Comparison of ENCODE assay signal across 8 cellular contexts in the genomic region with DNA sequence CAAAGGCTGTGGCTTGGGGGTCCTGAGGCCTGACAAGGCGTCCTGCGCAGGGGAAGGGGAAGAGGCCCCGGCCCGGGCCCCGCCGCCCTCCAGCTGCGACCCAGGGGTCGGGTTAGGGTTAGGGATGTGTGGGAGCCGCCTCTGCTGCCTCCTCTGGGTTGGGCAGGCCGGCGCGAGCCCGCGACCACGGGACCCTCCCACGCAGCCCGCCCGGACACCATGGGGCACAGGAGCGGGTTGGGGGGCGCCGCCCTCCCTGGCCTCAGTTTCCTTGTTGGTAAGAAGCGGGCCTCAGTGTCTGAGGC. TPM values are rescaled to one million over a fixed set of nuclear protein-coding genes. Genes with fewer than 3 reads are reported as not detected.
DNase-seq lines count a peak whose midpoint lies in the region; ATAC-seq and TF ChIP-seq lines count a peak whose summit lies in the region.

No MANE protein-coding gene starts in this region.

- no peak for TF ChIP-seq CTCF in dorsolateral prefrontal cortex (IDR thresholded peaks at IDR 0.05 in 54 of 56, conservative IDR thresholded peaks at IDR 0.05 in 2 of 56; ENCODE audit: low read depth in 1 of 56, partially characterized antibody in 56 of 56)

- CTCF ChIA-PET in naive thymus-derived CD4-positive, alpha-beta T cell (lab: Charles Lee): interaction anchor here (1.0 to 3.8 kb wide), 3 partner anchors 10 to 28 kb away, joined by 3 to 15 read pairs (median 5); partner anchors contain the start of genes CCDC78 and HAGHL

- no peaks in the 10 kb centered on the region for H3K27me3 Mint-ChIP-seq in naive thymus-derived CD4-positive, alpha-beta T cell

- H3K27ac Mint-ChIP-seq in naive thymus-derived CD4-positive, alpha-beta T cell: peak overlapping the region in 4 of 9 donors; percentile 20 to 78 (median 52)

- peak overlapping the region in 53 of 59 donors; percentile 8 to 91 (median 74) for H3K27ac ChIP-seq in dorsolateral prefrontal cortex
- H3K27ac ChIP-seq in naive thymus-derived CD4-positive, alpha-beta T cell (ENCODE audit: low read depth, low read length): peak overlapping the region; percentile 86

- H3K4me1 ChIP-seq in naive thymus-derived CD4-positive, alpha-beta T cell (ENCODE audit: control insufficient read depth in 2 of 2, insufficient read depth in 2 of 2, low read length in 2 of 2): peaks cover 4 to 10% of the 10 kb centered on the region in 2 donors

- intact Hi-C loops in dorsolateral prefrontal cortex (cut with DNase I): loop anchor here (5.0 kb wide), 1 partner anchor 47 kb away; the partner anchor contains the start of genes CHTF18 (in 2 of the 2) and RPUSD1 (in 2 of the 2)
- intact Hi-C loops in naive thymus-derived CD4-positive, alpha-beta T cell (cut with micrococcal nuclease): loop anchor here (2.0 kb wide), 5 partner anchors 14 to 340 kb away; partner anchors contain the start of genes CCDC78 (in 1 of the 2), CHTF18 (in 1 of the 2), DECR2 (in 1 of the 2) and HAGHL (in 1 of the 2)

- H3K36me3 Mint-ChIP-seq in naive thymus-derived CD4-positive, alpha-beta T cell: peaks cover 0 to 12% (median under 1%) of the 10 kb centered on the region in 5 donors

- POLR2A ChIA-PET in naive thymus-derived CD4-positive, alpha-beta T cell (lab: Charles Lee): interaction anchor here (1.1 to 2.5 kb wide), 7 partner anchors 9 to 48 kb away, joined by 3 to 11 read pairs (median 4); partner anchors contain the start of genes ANTKMT, CCDC78, CHTF18 and RPUSD1

- no peak for DNase-seq in Jurkat, Clone E6-1 (ENCODE audit: low read depth, low spot score)
- DNase-seq in dorsolateral prefrontal cortex: peak in 1 of 10 donors; percentile 55
- DNase-seq in naive thymus-derived CD4-positive, alpha-beta T cell: no peak
- no peak for DNase-seq in C1 segment of cervical spinal cord (lab: John Stamatoyannopoulos, UW)
- no peak for DNase-seq in activated effector memory CD4-positive, alpha-beta T cell treated with anti-CD3 and anti-CD28 coated beads, Interleukin-2, amount 50 U/mL, for 16 hours
- no peak for DNase-seq in NCI-H69 (lab: John Stamatoyannopoulos, UW)
- no peak for DNase-seq in hypothalamus (lab: John Stamatoyannopoulos, UW)

- H3K4me3 Mint-ChIP-seq in naive thymus-derived CD4-positive, alpha-beta T cell: peak overlapping the region; percentile 63 to 85 (median 80)

- H3K4me1 Mint-ChIP-seq in naive thymus-derived CD4-positive, alpha-beta T cell: peaks cover 0 to 16% (median 6%) of the 10 kb centered on the region in 7 donors

- peak; percentile 10 for ATAC-seq in GM19025 (IDR thresholded peaks at IDR 0.05; ENCODE audit: low read depth, unreplicated experiment)
- ATAC-seq in naive thymus-derived CD4-positive, alpha-beta T cell: peak; percentile 3

- peaks cover 0 to 29% (median 3%) of the 10 kb centered on the region in 3 experiments for H3K36me3 ChIP-seq in naive thymus-derived CD4-positive, alpha-beta T cell (ENCODE audit: control insufficient read depth in 2 of 3, insufficient read depth in 3 of 3, low read length in 3 of 3)

- no peaks in the 10 kb centered on the region for H3K9me3 ChIP-seq in naive thymus-derived CD4-positive, alpha-beta T cell (ENCODE audit: control insufficient read depth in 2 of 3, low read length in 3 of 3)

- H3K27me3 ChIP-seq in dorsolateral prefrontal cortex: no peaks in the 10 kb centered on the region
- H3K27me3 ChIP-seq in naive thymus-derived CD4-positive, alpha-beta T cell (ENCODE audit: control insufficient read depth in 2 of 2, insufficient read depth in 2 of 2, low read length in 2 of 2): no peaks in the 10 kb centered on the region

- peak overlapping the region; percentile 77 for H3K4me3 ChIP-seq in Jurkat, Clone E6-1 (ENCODE audit: low read length)
- H3K4me3 ChIP-seq in dorsolateral prefrontal cortex: peak overlapping the region; percentile 69 to 99 (median 94)
- peak overlapping the region; percentile 81 for H3K4me3 ChIP-seq in naive thymus-derived CD4-positive, alpha-beta T cell (ENCODE audit: low read length)

- H3K9me3 Mint-ChIP-seq in naive thymus-derived CD4-positive, alpha-beta T cell: no peaks in the 10 kb centered on the region

RNA-seq across cellular contexts. Expression of gene CIAO3, which starts 0.4 kb away (rescaled TPM):
- 60.0 TPM for polyA plus RNA-seq in Jurkat, Clone E6-1 (2012; ENCODE audit: insufficient read depth, insufficient read length)
- 10 to 100 TPM; 32.4 to 98.2 (median 48.8) TPM for total RNA-seq in dorsolateral prefrontal cortex
- total RNA-seq in naive thymus-derived CD4-positive, alpha-beta T cell: 10 to 100 TPM; 39.0 to 55.5 (median 46.1) TPM
- polyA plus RNA-seq in naive thymus-derived CD4-positive, alpha-beta T cell: 10 to 100 TPM; 13.9 to 34.9 TPM

RNA-seq across cellular contexts. Expression of gene HAGHL, which starts 13.5 kb away (rescaled TPM):
- polyA plus RNA-seq in Jurkat, Clone E6-1 (2012; ENCODE audit: insufficient read depth, insufficient read length): 48.0 TPM
- total RNA-seq in dorsolateral prefrontal cortex: 10 to 100 TPM; 27.4 to 81.3 (median 41.5) TPM
- 10 to 100 TPM in 3 of 5 experiments, 1 to 10 TPM in 2; 5.5 to 14.6 (median 10.7) TPM for total RNA-seq in naive thymus-derived CD4-positive, alpha-beta T cell
- polyA plus RNA-seq in naive thymus-derived CD4-positive, alpha-beta T cell: 1 to 10 TPM in 1 of 2 donors, under 1 TPM in 1; 0.72 to 1.1 TPM

RNA-seq across cellular contexts. Expression of gene CCDC78, which starts 14.2 kb away (rescaled TPM):
- polyA plus RNA-seq in Jurkat, Clone E6-1 (2012; ENCODE audit: insufficient read depth, insufficient read length): 8.5 TPM
- total RNA-seq in dorsolateral prefrontal cortex: 10 to 100 TPM in 15 of 120 experiments, 1 to 10 TPM in 105; 2.3 to 15.5 (median 6.8) TPM
- 1 to 10 TPM; 2.6 to 4.4 (median 3.0) TPM for total RNA-seq in naive thymus-derived CD4-positive, alpha-beta T cell
- not detected for polyA plus RNA-seq in naive thymus-derived CD4-positive, alpha-beta T cell

RNA-seq across cellular contexts. Expression of gene ANTKMT, which starts 19.5 kb away (rescaled TPM):
- polyA plus RNA-seq in Jurkat, Clone E6-1 (2012; ENCODE audit: insufficient read depth, insufficient read length): 47.5 TPM
- total RNA-seq in dorsolateral prefrontal cortex: 10 to 100 TPM; 38.5 to 95.7 (median 64.7) TPM
- 10 to 100 TPM; 11.9 to 20.7 (median 13.6) TPM for total RNA-seq in naive thymus-derived CD4-positive, alpha-beta T cell
- polyA plus RNA-seq in naive thymus-derived CD4-positive, alpha-beta T cell: 10 to 100 TPM; 14.7 to 26.8 TPM

RNA-seq across cellular contexts. Expression of gene MSLN, which starts 20.1 kb away (rescaled TPM):
- polyA plus RNA-seq in Jurkat, Clone E6-1 (2012; ENCODE audit: insufficient read depth, insufficient read length): not detected
- 1 to 10 TPM in 39 of 120 experiments, under 1 TPM in 60, not detected in 21; 0.29 to 6.6 (median 0.90) TPM for total RNA-seq in dorsolateral prefrontal cortex
- total RNA-seq in naive thymus-derived CD4-positive, alpha-beta T cell: under 1 TPM in 1 of 5 experiments, not detected in 4; 0.64 TPM
- polyA plus RNA-seq in naive thymus-derived CD4-positive, alpha-beta T cell: not detected
